2 cellular contexts compared by ENCODE assay signal in the genomic region with DNA sequence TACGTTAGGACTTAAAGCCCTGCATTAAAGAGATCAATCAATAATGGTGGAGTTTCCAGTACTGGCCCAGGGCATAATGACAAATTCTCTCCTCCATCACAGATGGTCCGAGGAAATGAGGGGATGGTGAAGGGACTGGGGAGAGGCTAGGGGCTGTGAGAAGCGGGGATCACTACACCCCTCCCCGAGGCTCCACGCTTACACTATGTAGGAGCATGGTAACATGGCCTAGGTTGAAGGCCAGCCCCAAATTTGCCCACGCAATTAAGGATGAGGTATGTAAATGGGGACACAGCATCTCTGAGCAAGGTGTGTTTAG.
TF ChIP-seq lines count a peak whose summit lies in the region.

No MANE protein-coding gene starts in this region.

TF ChIP-seq in SK-N-SH, 30 proteins besides CTCF, POLR2A, EP300 and RAD21 (continued from another document):
- no peak for TF ChIP-seq POLR2AphosphoS5 (IDR thresholded peaks at IDR 0.05; ENCODE audit: low read depth, low read length)
- TF ChIP-seq TEAD4 (IDR thresholded peaks at IDR 0.05; ENCODE audit: borderline replicate concordance, insufficient read depth), result no peak
- TF ChIP-seq, protein P1, sequence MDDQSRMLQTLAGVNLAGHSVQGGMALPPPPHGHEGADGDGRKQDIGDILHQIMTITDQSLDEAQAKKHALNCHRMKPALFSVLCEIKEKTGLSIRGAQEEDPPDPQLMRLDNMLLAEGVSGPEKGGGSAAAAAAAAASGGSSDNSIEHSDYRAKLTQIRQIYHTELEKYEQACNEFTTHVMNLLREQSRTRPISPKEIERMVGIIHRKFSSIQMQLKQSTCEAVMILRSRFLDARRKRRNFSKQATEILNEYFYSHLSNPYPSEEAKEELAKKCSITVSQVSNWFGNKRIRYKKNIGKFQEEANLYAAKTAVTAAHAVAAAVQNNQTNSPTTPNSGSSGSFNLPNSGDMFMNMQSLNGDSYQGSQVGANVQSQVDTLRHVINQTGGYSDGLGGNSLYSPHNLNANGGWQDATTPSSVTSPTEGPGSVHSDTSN (IDR thresholded peaks at IDR 0.05), result no peak
- TF ChIP-seq, protein P2, sequence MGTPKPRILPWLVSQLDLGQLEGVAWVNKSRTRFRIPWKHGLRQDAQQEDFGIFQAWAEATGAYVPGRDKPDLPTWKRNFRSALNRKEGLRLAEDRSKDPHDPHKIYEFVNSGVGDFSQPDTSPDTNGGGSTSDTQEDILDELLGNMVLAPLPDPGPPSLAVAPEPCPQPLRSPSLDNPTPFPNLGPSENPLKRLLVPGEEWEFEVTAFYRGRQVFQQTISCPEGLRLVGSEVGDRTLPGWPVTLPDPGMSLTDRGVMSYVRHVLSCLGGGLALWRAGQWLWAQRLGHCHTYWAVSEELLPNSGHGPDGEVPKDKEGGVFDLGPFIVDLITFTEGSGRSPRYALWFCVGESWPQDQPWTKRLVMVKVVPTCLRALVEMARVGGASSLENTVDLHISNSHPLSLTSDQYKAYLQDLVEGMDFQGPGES (IDR thresholded peaks at IDR 0.05; ENCODE audit: low read depth, low read length), result no peak
- TF ChIP-seq GABPA (IDR thresholded peaks at IDR 0.05; ENCODE audit: low read depth), result no peak

TF ChIP-seq in SK-N-SH treated with all-trans-retinoic acid at 6 μM for 48 hours, 23 proteins besides CTCF, POLR2A, EP300 and RAD21 (continued from another document):
- TF ChIP-seq, protein P3, sequence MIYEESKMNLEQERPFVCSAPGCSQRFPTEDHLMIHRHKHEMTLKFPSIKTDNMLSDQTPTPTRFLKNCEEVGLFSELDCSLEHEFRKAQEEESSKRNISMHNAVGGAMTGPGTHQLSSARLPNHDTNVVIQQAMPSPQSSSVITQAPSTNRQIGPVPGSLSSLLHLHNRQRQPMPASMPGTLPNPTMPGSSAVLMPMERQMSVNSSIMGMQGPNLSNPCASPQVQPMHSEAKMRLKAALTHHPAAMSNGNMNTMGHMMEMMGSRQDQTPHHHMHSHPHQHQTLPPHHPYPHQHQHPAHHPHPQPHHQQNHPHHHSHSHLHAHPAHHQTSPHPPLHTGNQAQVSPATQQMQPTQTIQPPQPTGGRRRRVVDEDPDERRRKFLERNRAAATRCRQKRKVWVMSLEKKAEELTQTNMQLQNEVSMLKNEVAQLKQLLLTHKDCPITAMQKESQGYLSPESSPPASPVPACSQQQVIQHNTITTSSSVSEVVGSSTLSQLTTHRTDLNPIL (CRISPR knock-in tag; IDR thresholded peaks at IDR 0.05; ENCODE audit: low read depth), result no peak
- TF ChIP-seq ZNF8 (CRISPR knock-in tag; IDR thresholded peaks at IDR 0.05) (no peak), TCF4 (CRISPR knock-in tag; IDR thresholded peaks at IDR 0.05; ENCODE audit: borderline replicate concordance) (no peak), SNAI2 (CRISPR knock-in tag; IDR thresholded peaks at IDR 0.05) (no peak), ESRRG (CRISPR knock-in tag; IDR thresholded peaks at IDR 0.05) (no peak)
- TF ChIP-seq, protein P4, sequence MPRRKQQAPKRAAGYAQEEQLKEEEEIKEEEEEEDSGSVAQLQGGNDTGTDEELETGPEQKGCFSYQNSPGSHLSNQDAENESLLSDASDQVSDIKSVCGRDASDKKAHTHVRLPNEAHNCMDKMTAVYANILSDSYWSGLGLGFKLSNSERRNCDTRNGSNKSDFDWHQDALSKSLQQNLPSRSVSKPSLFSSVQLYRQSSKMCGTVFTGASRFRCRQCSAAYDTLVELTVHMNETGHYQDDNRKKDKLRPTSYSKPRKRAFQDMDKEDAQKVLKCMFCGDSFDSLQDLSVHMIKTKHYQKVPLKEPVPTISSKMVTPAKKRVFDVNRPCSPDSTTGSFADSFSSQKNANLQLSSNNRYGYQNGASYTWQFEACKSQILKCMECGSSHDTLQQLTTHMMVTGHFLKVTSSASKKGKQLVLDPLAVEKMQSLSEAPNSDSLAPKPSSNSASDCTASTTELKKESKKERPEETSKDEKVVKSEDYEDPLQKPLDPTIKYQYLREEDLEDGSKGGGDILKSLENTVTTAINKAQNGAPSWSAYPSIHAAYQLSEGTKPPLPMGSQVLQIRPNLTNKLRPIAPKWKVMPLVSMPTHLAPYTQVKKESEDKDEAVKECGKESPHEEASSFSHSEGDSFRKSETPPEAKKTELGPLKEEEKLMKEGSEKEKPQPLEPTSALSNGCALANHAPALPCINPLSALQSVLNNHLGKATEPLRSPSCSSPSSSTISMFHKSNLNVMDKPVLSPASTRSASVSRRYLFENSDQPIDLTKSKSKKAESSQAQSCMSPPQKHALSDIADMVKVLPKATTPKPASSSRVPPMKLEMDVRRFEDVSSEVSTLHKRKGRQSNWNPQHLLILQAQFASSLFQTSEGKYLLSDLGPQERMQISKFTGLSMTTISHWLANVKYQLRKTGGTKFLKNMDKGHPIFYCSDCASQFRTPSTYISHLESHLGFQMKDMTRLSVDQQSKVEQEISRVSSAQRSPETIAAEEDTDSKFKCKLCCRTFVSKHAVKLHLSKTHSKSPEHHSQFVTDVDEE (CRISPR knock-in tag; IDR thresholded peaks at IDR 0.05), result no peak
